ENCODE assay signal across 1 cellular context in genomic region chr12:6355491-6356373, GRCh38.
TF ChIP-seq lines count a peak whose summit lies in the region.

No MANE protein-coding gene starts in this region.

TF ChIP-seq in GM12878, 131 proteins besides CTCF, POLR2A, EP300 and RAD21:
- no peak for TF ChIP-seq POLR2AphosphoS5 (IDR thresholded peaks at IDR 0.05; ENCODE audit: low read length)
- TF ChIP-seq SREBF2 (IDR thresholded peaks at IDR 0.05; ENCODE audit: low read length), result no peak
- no peak for TF ChIP-seq NRF1 (conservative IDR thresholded peaks at IDR 0.05; ENCODE audit: low read depth, low read length)
- TF ChIP-seq SMAD5 (IDR thresholded peaks at IDR 0.05; ENCODE audit: low read depth), result no peak
- no peak for TF ChIP-seq MTA3 (IDR thresholded peaks at IDR 0.05; ENCODE audit: borderline replicate concordance, low read length)
- no peak for TF ChIP-seq E2F8 (IDR thresholded peaks at IDR 0.05; ENCODE audit: low read depth, partially characterized antibody)
- no peak for TF ChIP-seq NKRF (conservative IDR thresholded peaks at IDR 0.05)
- TF ChIP-seq ZSCAN29 (IDR thresholded peaks at IDR 0.05), result no peak
TF ChIP-seq in GM12878: peak in this region for 0.
